Comparison of ENCODE assay signal across 8 cellular contexts in the genomic region with DNA sequence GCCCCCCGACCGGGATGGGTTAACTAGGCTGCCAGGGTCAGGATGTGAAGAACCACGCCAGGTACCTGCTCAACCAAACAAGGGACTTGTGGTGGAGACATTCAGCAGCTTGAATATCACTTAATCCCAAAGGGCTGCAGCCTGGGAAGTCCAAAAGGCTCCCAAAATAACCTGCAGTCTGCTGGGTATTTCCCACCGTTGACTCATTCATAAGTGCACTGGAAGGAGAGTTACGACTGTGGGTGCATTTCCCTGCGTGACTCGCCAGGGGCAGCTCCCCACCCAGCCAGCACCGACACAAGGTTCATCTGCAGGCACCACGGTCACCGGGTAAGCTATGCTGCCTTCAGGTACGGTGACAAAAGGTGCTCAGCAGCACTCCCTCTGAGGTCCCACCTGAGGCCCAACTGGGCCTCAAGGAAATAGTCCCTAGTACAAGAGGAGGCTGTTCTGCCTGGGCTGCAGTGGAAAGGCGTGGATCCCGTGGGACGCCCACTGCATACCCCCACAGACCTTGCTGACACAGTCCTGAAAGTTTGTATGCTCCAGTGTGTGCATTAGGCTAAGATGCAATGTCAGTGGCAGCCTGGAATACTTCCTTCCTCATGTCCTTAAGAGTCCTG.
DNase-seq lines count a peak whose midpoint lies in the region; ATAC-seq and TF ChIP-seq lines count a peak whose summit lies in the region.

No MANE protein-coding gene starts in this region.

- no peaks in the 10 kb centered on the region for H3K79me2 ChIP-seq in GM23338 (replicated peaks; ENCODE audit: insufficient read depth)

- TF ChIP-seq CTCF in left lung (IDR thresholded peaks at IDR 0.05), result no peak
- TF ChIP-seq CTCF in GM23338 (conservative IDR thresholded peaks at IDR 0.05; ENCODE audit: low read depth in 2 of 2), result no peak

- H3K27me3 Mint-ChIP-seq in GM23338 (ENCODE audit: insufficient read depth, low read depth, poor library complexity), result peaks cover 4% of the 10 kb centered on the region

- no peaks in the 10 kb centered on the region for H3K9me3 ChIP-seq in left lung

- no peak overlapping the region for H3K4me3 ChIP-seq in left lung
- no peak overlapping the region for H3K4me3 ChIP-seq in GM23338

- no peaks in the 10 kb centered on the region for H3K9me2 ChIP-seq in GM23338 (ENCODE audit: insufficient read depth)

- intact Hi-C loops in left lung (cut with DNase I), result no loop called here

- H3K4me3 Mint-ChIP-seq in GM23338, result no peak overlapping the region

- H2AFZ ChIP-seq in GM23338, result no peak overlapping the region

- H3K27ac ChIP-seq in left lung (no peak overlapping the region), GM23338 (ENCODE audit: low read depth) (no peak overlapping the region)

- no peak overlapping the region for H3K4me2 ChIP-seq in GM23338

- H3K36me3 ChIP-seq in left lung, result peaks cover 0 to 65% of the 10 kb centered on the region in 2 donors
- no peaks in the 10 kb centered on the region; the same call in 1 of the 2 replicates for H3K36me3 ChIP-seq in GM23338 (ENCODE audit: insufficient read depth)

- DNase-seq in T-helper 22 cell (ENCODE audit: low read depth) (peak; percentile 32), left lung (no peak), GM23338 (ENCODE audit: low spot score) (no peak), SHP77 (lab: John Stamatoyannopoulos, UW) (no peak), GM19240 (ENCODE audit: insufficient read length, low spot score) (no peak)

- H3F3A ChIP-seq in GM23338 (replicated peaks; ENCODE audit: low read depth), result no peaks in the 10 kb centered on the region

- ATAC-seq in GM18498 (IDR thresholded peaks at IDR 0.05; ENCODE audit: unreplicated experiment), result peak; percentile 76
- ATAC-seq in HG02571 (IDR thresholded peaks at IDR 0.05; ENCODE audit: unreplicated experiment), result peak; percentile 64
- peak; percentile 33 for ATAC-seq in left lung
- no peak for ATAC-seq in GM23338
- no peak for ATAC-seq in GM19395 (IDR thresholded peaks at IDR 0.05; ENCODE audit: unreplicated experiment)

- H3K9me3 Mint-ChIP-seq in GM23338, result no peaks in the 10 kb centered on the region

- H3K36me3 Mint-ChIP-seq in GM23338 (ENCODE audit: low read depth), result peaks cover 34% of the 10 kb centered on the region; the same call in 2 of the 3 replicates

- H3K4me1 ChIP-seq in left lung, result peaks cover 0 to 4% of the 10 kb centered on the region in 2 donors
- no peaks in the 10 kb centered on the region for H3K4me1 ChIP-seq in GM23338 (ENCODE audit: insufficient read depth)

- H4K20me1 ChIP-seq in GM23338 (replicated peaks; ENCODE audit: insufficient read depth), result no peaks in the 10 kb centered on the region; the same call in 1 of the 2 replicates

- H3K27me3 ChIP-seq in left lung, result no peaks in the 10 kb centered on the region
- H3K27me3 ChIP-seq in GM23338 (ENCODE audit: insufficient read depth), result no peaks in the 10 kb centered on the region

- H3K4me1 Mint-ChIP-seq in GM23338, result no peaks in the 10 kb centered on the region

- no peak overlapping the region for H3K27ac Mint-ChIP-seq in GM23338

TF ChIP-seq in GM23338, 12 proteins besides CTCF, POLR2A, EP300 and RAD21 (continues in another document):
- TF ChIP-seq ETS1 (IDR thresholded peaks at IDR 0.05) (no peak), CREB1 (CRISPR knock-in tag; IDR thresholded peaks at IDR 0.05; ENCODE audit: low read depth) (no peak), JUNB (IDR thresholded peaks at IDR 0.05; ENCODE audit: unreplicated experiment) (no peak), ZNF331 (CRISPR knock-in tag; IDR thresholded peaks at IDR 0.05; ENCODE audit: low read depth) (no peak), REST (IDR thresholded peaks at IDR 0.05; ENCODE audit: unreplicated experiment) (no peak), NANOG (IDR thresholded peaks at IDR 0.05; ENCODE audit: borderline replicate concordance) (no peak), EZH2 (IDR thresholded peaks at IDR 0.05; ENCODE audit: low read depth, unreplicated experiment) (no peak), STAT1 (IDR thresholded peaks at IDR 0.05; ENCODE audit: unreplicated experiment) (no peak), POLR2AphosphoS5 (IDR thresholded peaks at IDR 0.05; ENCODE audit: low read depth) (no peak)

Comparison
In these comparisons a context has a peak if more than half of its experiments do, and no peak if none do; other contexts are left out.
1. ATAC-seq: peak in GM18498 (single experiment), HG02571 (single experiment) and left lung (single experiment); none in GM23338 (single experiment) and GM19395 (single experiment).